ENCODE assay signal across 23 cellular contexts in the genomic region with DNA sequence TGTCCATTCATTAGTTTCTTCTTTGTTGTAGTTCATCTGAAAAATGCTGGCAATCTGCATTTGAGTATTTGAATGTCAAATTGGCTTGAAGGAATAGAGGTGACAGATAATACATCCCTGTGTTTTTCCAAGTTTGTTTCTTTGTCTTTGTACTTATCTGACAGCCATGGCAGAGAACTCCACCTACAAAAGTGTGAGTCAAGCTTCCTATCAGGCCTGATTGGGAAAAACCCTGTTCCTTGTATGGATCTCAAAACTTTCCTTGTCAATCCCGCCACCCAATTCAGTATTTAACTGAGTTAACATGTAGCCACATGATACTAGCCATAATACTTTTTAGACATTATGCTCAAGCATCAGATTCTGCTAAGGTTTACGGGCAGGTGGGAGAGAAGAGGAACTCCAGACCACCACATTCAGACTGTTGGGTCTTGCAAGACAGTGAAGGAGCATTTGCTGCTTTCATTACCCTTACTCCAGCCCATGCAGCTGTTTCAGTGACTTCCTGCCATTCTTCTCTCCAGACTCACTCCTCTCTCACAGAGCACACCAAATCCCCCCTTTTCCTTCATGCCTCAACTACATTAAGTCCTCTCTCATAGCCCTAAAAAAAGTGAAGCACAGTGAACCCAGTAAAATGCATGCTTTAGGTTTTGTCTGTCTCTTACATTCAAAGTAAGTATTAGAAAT.
DNase-seq lines count a peak whose midpoint lies in the region; ATAC-seq, FAIRE-seq and TF ChIP-seq lines count a peak whose summit lies in the region.
"Had no signal": no experiment of that assay in that cellular context is flagged by ENCODE, and none has a peak within 500 bp of the region (broad histone marks: within the 10 kb centered on the region; RNA-seq: fewer than 3 reads in every experiment).

No MANE protein-coding gene starts in this region.

- intact Hi-C loops in Right ventricle myocardium superior (cut with DNase I), result no loop called here

- no peaks in the 10 kb centered on the region for H3K27me3 ChIP-seq in bronchial epithelial cell (ENCODE audit: control insufficient read depth, insufficient read depth, low read length)
- H3K27me3 ChIP-seq: BE2C had no signal

- DNase-seq in HTR-8/SVneo (ENCODE audit: insufficient read length, low spot score) (no peak), bronchial epithelial cell (ENCODE audit: low read depth) (peak; percentile 52), fibroblast of pulmonary artery (ENCODE audit: low read depth) (peak; percentile 38), pulmonary artery endothelial cell (ENCODE audit: low read depth, low spot score) (peak; percentile 36), DMS53 (lab: John Stamatoyannopoulos, UW) (no peak), Right ventricle myocardium superior (no peak)
- DNase-seq: BE2C; CD8-positive, alpha-beta memory T cell; DMS 273 treated with DMSO at 0.1 percent for 48 hours; DMS79 treated with DMSO at 0.1 percent for 48 hours; KBM-7; MM.1S; NCI-H1048; NCI-H1417; NCI-H1694; NCI-H2029 treated with DMSO at 0.1 percent for 48 hours; NCI-H69; SHP77 treated with DMSO at 0.1 percent for 48 hours; SW 1271 had no signal

- ATAC-seq in GM21360 (IDR thresholded peaks at IDR 0.05; ENCODE audit: unreplicated experiment), result no peak
- no peak for ATAC-seq in HG03520 (IDR thresholded peaks at IDR 0.05; ENCODE audit: unreplicated experiment)
- ATAC-seq in Right ventricle myocardium superior (ENCODE audit: poor library complexity), result no peak

- FAIRE-seq in HTR-8/SVneo (lab: Jason Lieb, UNC), result peak; percentile 36
- FAIRE-seq in bronchial epithelial cell (lab: Jason Lieb, UNC), result no peak
- FAIRE-seq: H54 had no signal

- no peak overlapping the region for H3K4me3 ChIP-seq in bronchial epithelial cell (ENCODE audit: low read depth, low read length)
- H3K4me3 ChIP-seq in fibroblast of pulmonary artery (replicated peaks; ENCODE audit: low read depth, low read length), result no peak overlapping the region
- H3K4me3 ChIP-seq: SK-N-MC had no signal

- no peak for TF ChIP-seq CTCF in bronchial epithelial cell (IDR thresholded peaks at IDR 0.05; ENCODE audit: insufficient read depth, low read length, severe bottlenecking)
- no peak for TF ChIP-seq CTCF in fibroblast of pulmonary artery (IDR thresholded peaks at IDR 0.05; ENCODE audit: low read length, missing control alignments)

- no peaks in the 10 kb centered on the region for H3K36me3 ChIP-seq in bronchial epithelial cell (ENCODE audit: control insufficient read depth, insufficient read depth, low read length)
- H3K36me3 ChIP-seq: BE2C had no signal

Comparison
In these comparisons a context has a peak if more than half of its experiments do, and no peak if none do; other contexts are left out.
1. DNase-seq: peak in bronchial epithelial cell (single experiment), fibroblast of pulmonary artery (single experiment) and pulmonary artery endothelial cell (single experiment); none in HTR-8/SVneo (single experiment), DMS53 (single experiment) and Right ventricle myocardium superior (single experiment).